In the genomic region with DNA sequence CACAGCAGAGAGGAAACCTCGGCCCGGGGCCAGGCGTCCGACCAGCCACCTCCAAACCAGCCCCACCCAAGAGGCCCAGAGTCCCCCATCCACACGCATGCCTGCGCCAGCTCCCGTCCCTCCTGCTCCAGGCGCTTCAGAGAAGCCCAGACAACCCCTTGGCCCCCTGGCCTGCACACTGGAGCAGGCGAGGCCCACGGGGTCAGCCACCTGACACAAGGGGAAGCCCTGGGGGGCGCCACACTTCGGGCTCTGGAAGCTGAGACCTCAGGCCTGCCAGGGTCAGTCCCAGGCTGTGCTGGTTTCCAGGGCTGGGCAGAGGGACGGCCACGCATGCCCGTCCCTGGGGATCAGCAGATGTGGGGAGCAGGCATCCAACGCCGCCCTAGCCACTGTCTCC, we compare ENCODE assay signal across 24 cellular contexts. TPM values are rescaled to one million over a fixed set of nuclear protein-coding genes. Genes with fewer than 3 reads are reported as not detected.
"Had no signal": no experiment of that assay in that cellular context is flagged by ENCODE, and none has a peak within 500 bp of the region (broad histone marks: within the 10 kb centered on the region; RNA-seq: fewer than 3 reads in every experiment).

No MANE protein-coding gene starts in this region.

- H3K27ac ChIP-seq: ascending aorta, body of pancreas, Peyer's patch had no signal

- H3K27me3 ChIP-seq: ascending aorta, body of pancreas, Peyer's patch had no signal

- H3K27ac Mint-ChIP-seq: activated CD8-positive, alpha-beta T cell treated with anti-CD3 and anti-CD28 coated beads for 36 hours; activated naive CD4-positive, alpha-beta T cell treated with anti-CD3 and anti-CD28 coated beads, Interleukin-2, amount 50 U/mL, for 24 hours; activated naive CD8-positive, alpha-beta T cell treated with anti-CD3 and anti-CD28 coated beads, Interleukin-2, amount 50 U/mL, for 24 hours; activated T-cell treated with anti-CD3 and anti-CD28 coated beads, Interleukin-2, amount 50 U/mL, for 72 hours; T-helper 1 cell treated with Interleukin-12 subunit alpha and Interleukin-12 subunit beta and Interleukin-4 antibody, amounts not matched to agents 30 μg/mL and 1 μg/mL, for 36 hours had no signal

- ATAC-seq: activated CD4-positive, CD25-positive, alpha-beta regulatory T cell treated with anti-CD3 and anti-CD28 coated beads, Interleukin-2, amount 50 U/mL, for 24 hours; activated CD8-positive, alpha-beta T cell treated with anti-CD3 and anti-CD28 coated beads for 36 hours; activated naive CD8-positive, alpha-beta T cell treated with anti-CD3 and anti-CD28 coated beads, Interleukin-2, amount 50 U/mL, for 24 hours; activated T-cell treated with anti-CD3 and anti-CD28 coated beads, Interleukin-2, amount 50 U/mL, for 72 hours; body of pancreas had no signal

- H3K4me1 Mint-ChIP-seq: activated naive CD4-positive, alpha-beta T cell treated with anti-CD3 and anti-CD28 coated beads, Interleukin-2, amount 50 U/mL, for 24 hours; activated naive CD8-positive, alpha-beta T cell treated with anti-CD3 and anti-CD28 coated beads, Interleukin-2, amount 50 U/mL, for 24 hours had no signal

- H3K4me3 ChIP-seq: ascending aorta, body of pancreas, Peyer's patch had no signal

- FAIRE-seq: bronchial epithelial cell had no signal

- H3K9me3 ChIP-seq: ascending aorta, body of pancreas, Peyer's patch had no signal

- H3K36me3 ChIP-seq: Peyer's patch had no signal

- H3K36me3 Mint-ChIP-seq: activated naive CD4-positive, alpha-beta T cell treated with anti-CD3 and anti-CD28 coated beads, Interleukin-2, amount 50 U/mL, for 24 hours had no signal

- H3K4me3 Mint-ChIP-seq: activated CD8-positive, alpha-beta T cell treated with anti-CD3 and anti-CD28 coated beads for 36 hours; activated naive CD4-positive, alpha-beta T cell treated with anti-CD3 and anti-CD28 coated beads, Interleukin-2, amount 50 U/mL, for 24 hours; activated naive CD8-positive, alpha-beta T cell treated with anti-CD3 and anti-CD28 coated beads, Interleukin-2, amount 50 U/mL, for 24 hours; activated T-cell treated with anti-CD3 and anti-CD28 coated beads, Interleukin-2, amount 50 U/mL, for 72 hours; central memory CD8-positive, alpha-beta T cell; T-helper 1 cell treated with Interleukin-12 subunit alpha and Interleukin-12 subunit beta and Interleukin-4 antibody, amounts not matched to agents 30 μg/mL and 1 μg/mL, for 36 hours had no signal

- H3K27me3 Mint-ChIP-seq: activated CD8-positive, alpha-beta T cell treated with anti-CD3 and anti-CD28 coated beads for 36 hours; activated naive CD4-positive, alpha-beta T cell treated with anti-CD3 and anti-CD28 coated beads, Interleukin-2, amount 50 U/mL, for 24 hours; activated naive CD8-positive, alpha-beta T cell treated with anti-CD3 and anti-CD28 coated beads, Interleukin-2, amount 50 U/mL, for 24 hours; central memory CD8-positive, alpha-beta T cell had no signal

- H3K9me3 Mint-ChIP-seq: activated CD8-positive, alpha-beta T cell treated with anti-CD3 and anti-CD28 coated beads for 36 hours; activated naive CD4-positive, alpha-beta T cell treated with anti-CD3 and anti-CD28 coated beads, Interleukin-2, amount 50 U/mL, for 24 hours; activated naive CD8-positive, alpha-beta T cell treated with anti-CD3 and anti-CD28 coated beads, Interleukin-2, amount 50 U/mL, for 24 hours; activated T-cell treated with anti-CD3 and anti-CD28 coated beads, Interleukin-2, amount 50 U/mL, for 72 hours; central memory CD8-positive, alpha-beta T cell; T-helper 1 cell treated with Interleukin-12 subunit alpha and Interleukin-12 subunit beta and Interleukin-4 antibody, amounts not matched to agents 30 μg/mL and 1 μg/mL, for 36 hours had no signal

- DNase-seq: activated CD4-positive, alpha-beta T cell treated with anti-CD3 and anti-CD28 coated beads for 4 hours; activated CD8-positive, alpha-beta memory T cell treated with anti-CD3 and anti-CD28 coated beads, Interleukin-2, amount 50 U/mL, for 4 hours; activated CD8-positive, alpha-beta T cell treated with anti-CD3 and anti-CD28 coated beads for 36 hours; activated naive CD4-positive, alpha-beta T cell; activated naive CD8-positive, alpha-beta T cell treated with anti-CD3 and anti-CD28 coated beads, Interleukin-2, amount 50 U/mL, for 24 hours; activated T-cell treated with anti-CD3 and anti-CD28 coated beads, Interleukin-2, amount 50 U/mL, for 72 hours; amniotic stem cell; body of pancreas; KG1; NCI-H1048; NCI-H146; NCI-H187 treated with DMSO at 0.1 percent for 48 hours; NCI-H2081 treated with DMSO at 0.1 percent for 48 hours; NCI-H446; NCI-H524; Peyer's patch; SHP77 treated with DMSO at 0.1 percent for 48 hours had no signal

RNA-seq across cellular contexts. Expression of a gene that starts 16.1 kb away (rescaled TPM):
- total RNA-seq: SK-MEL-5 had no signal
